In genomic region chr10:11875183-11875498, GRCh38 we compare ENCODE assay signal across 1 cellular context.
A peak's percentile ranks its signal among the peaks of the same experiment; 100 is the strongest.
TF ChIP-seq lines count a peak whose summit lies in the region.

No MANE protein-coding gene starts in this region.

TF ChIP-seq in HepG2, 621 proteins besides CTCF, POLR2A, EP300 and RAD21 (continued from another document and continues in another):
- TF ChIP-seq ARID5B (CRISPR knock-in tag; IDR thresholded peaks at IDR 0.05) (no peak), ZNF280D (CRISPR knock-in tag; IDR thresholded peaks at IDR 0.05) (no peak), ZNF138 (CRISPR knock-in tag; IDR thresholded peaks at IDR 0.05; ENCODE audit: low read depth) (no peak), ZNF34 (CRISPR knock-in tag; IDR thresholded peaks at IDR 0.05; ENCODE audit: borderline replicate concordance) (no peak), PAWR (CRISPR knock-in tag; IDR thresholded peaks at IDR 0.05; ENCODE audit: borderline replicate concordance) (no peak), SCMH1 (CRISPR knock-in tag; IDR thresholded peaks at IDR 0.05; ENCODE audit: borderline replicate concordance) (no peak), ZNF569 (CRISPR knock-in tag; IDR thresholded peaks at IDR 0.05; ENCODE audit: borderline replicate concordance) (no peak), ZSCAN31 (CRISPR knock-in tag; IDR thresholded peaks at IDR 0.05; ENCODE audit: low read depth) (peak; percentile 6; the same call in 1 of the 2 replicates), ZNF550 (CRISPR knock-in tag; IDR thresholded peaks at IDR 0.05; ENCODE audit: borderline replicate concordance) (no peak), POGZ (CRISPR knock-in tag; IDR thresholded peaks at IDR 0.05) (no peak), CEBPZ (IDR thresholded peaks at IDR 0.05; ENCODE audit: low read length) (no peak), KAT7 (CRISPR knock-in tag; IDR thresholded peaks at IDR 0.05; ENCODE audit: borderline replicate concordance) (no peak), ZMAT3 (CRISPR knock-in tag; conservative IDR thresholded peaks at IDR 0.05) (no peak), PRMT3 (CRISPR knock-in tag; IDR thresholded peaks at IDR 0.05; ENCODE audit: borderline replicate concordance, low read depth) (no peak), ZNF337 (CRISPR knock-in tag; IDR thresholded peaks at IDR 0.05; ENCODE audit: borderline replicate concordance, low read depth) (no peak), NFE2L2 (IDR thresholded peaks at IDR 0.05; ENCODE audit: low read length) (no peak), HINFP (CRISPR knock-in tag; IDR thresholded peaks at IDR 0.05; ENCODE audit: low read depth) (no peak), HMG20A (CRISPR knock-in tag; IDR thresholded peaks at IDR 0.05; ENCODE audit: borderline replicate concordance) (no peak), NR1H2 (CRISPR knock-in tag; IDR thresholded peaks at IDR 0.05; ENCODE audit: borderline replicate concordance, low read depth) (no peak), ZNF607 (CRISPR knock-in tag; IDR thresholded peaks at IDR 0.05; ENCODE audit: borderline replicate concordance) (no peak), TBP (CRISPR knock-in tag; IDR thresholded peaks at IDR 0.05) (no peak), HOXA5 (CRISPR knock-in tag; IDR thresholded peaks at IDR 0.05) (no peak), ZNF18 (CRISPR knock-in tag; IDR thresholded peaks at IDR 0.05; ENCODE audit: insufficient replicate concordance) (peak; percentile 6), ZNF605 (CRISPR knock-in tag; IDR thresholded peaks at IDR 0.05) (no peak), ZNF598 (CRISPR knock-in tag; IDR thresholded peaks at IDR 0.05; ENCODE audit: borderline replicate concordance) (no peak), HNF4A (CRISPR knock-in tag; IDR thresholded peaks at IDR 0.05) (no peak), ZNF530 (CRISPR knock-in tag; IDR thresholded peaks at IDR 0.05; ENCODE audit: low read depth) (no peak), HIVEP1 (CRISPR knock-in tag; IDR thresholded peaks at IDR 0.05) (no peak), ZNF777 (CRISPR knock-in tag; IDR thresholded peaks at IDR 0.05) (peak; percentile 33; the same call in 1 of the 2 replicates), IKZF5 (CRISPR knock-in tag; IDR thresholded peaks at IDR 0.05) (no peak), RBFOX2 (IDR thresholded peaks at IDR 0.05; ENCODE audit: low read depth, low read length) (0 out of 2 replicates have a peak, but pooled peaks have one; percentile 31), STAT6 (CRISPR knock-in tag; IDR thresholded peaks at IDR 0.05; ENCODE audit: borderline replicate concordance) (no peak), CREB3 (CRISPR knock-in tag; IDR thresholded peaks at IDR 0.05) (no peak), RELA (CRISPR knock-in tag; IDR thresholded peaks at IDR 0.05) (no peak), FOXK1 (CRISPR knock-in tag; IDR thresholded peaks at IDR 0.05; ENCODE audit: borderline replicate concordance, low read depth) (no peak), MYNN (CRISPR knock-in tag; IDR thresholded peaks at IDR 0.05; ENCODE audit: low read depth) (no peak), HOXA7 (CRISPR knock-in tag; IDR thresholded peaks at IDR 0.05) (no peak), KDM4B (CRISPR knock-in tag; IDR thresholded peaks at IDR 0.05) (no peak), NKX3-1 (CRISPR knock-in tag; IDR thresholded peaks at IDR 0.05) (no peak), BATF2 (CRISPR knock-in tag; IDR thresholded peaks at IDR 0.05) (no peak), EEA1 (CRISPR knock-in tag; IDR thresholded peaks at IDR 0.05; ENCODE audit: borderline replicate concordance) (no peak), RBAK (CRISPR knock-in tag; IDR thresholded peaks at IDR 0.05) (no peak), ZNF850 (CRISPR knock-in tag; conservative IDR thresholded peaks at IDR 0.05) (no peak), ZSCAN29 (CRISPR knock-in tag; conservative IDR thresholded peaks at IDR 0.05) (0 out of 2 replicates have a peak, but pooled peaks have one; percentile 23), NCOR1 (IDR thresholded peaks at IDR 0.05; ENCODE audit: borderline replicate concordance, low read length) (no peak)
